ENCODE assay signal across 1 cellular context in the genomic region with DNA sequence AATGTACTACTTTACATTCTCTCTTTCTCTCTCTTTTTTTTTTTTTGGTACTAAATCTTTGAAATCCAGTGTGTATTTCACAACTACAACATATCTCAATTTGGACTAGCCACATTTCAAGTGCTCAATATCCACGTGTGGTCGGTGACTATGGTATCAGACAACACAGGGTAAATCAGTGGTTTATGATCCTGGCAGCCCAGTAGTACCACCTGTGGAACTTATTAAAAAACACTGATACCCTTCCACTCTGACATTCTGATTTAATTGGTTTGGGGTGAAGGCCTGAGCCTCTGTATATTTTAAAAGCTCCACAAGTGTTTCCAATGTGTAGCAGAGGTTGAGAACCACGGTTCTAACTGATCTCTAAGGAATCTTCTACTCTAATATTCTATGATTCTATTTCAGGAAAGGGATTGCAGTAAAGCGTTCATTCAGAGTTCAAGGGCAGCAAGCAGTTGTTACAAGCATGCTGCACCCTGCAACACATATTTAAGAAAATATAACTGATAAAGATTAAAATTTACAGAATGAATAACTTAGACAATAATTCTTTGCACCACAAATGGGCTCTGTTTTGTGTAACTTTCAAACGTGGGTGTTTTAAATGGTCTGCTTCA.
TF ChIP-seq lines count a peak whose summit lies in the region.

No MANE protein-coding gene starts in this region.

TF ChIP-seq in GM12878, 131 proteins besides CTCF, POLR2A, EP300 and RAD21:
- TF ChIP-seq PAX5 (IDR thresholded peaks at IDR 0.05; ENCODE audit: borderline replicate concordance, low read depth, low read length) = no peak
- no peak for TF ChIP-seq NFYA (IDR thresholded peaks at IDR 0.05; ENCODE audit: borderline replicate concordance, low read depth, low read length)
- TF ChIP-seq WRNIP1 (IDR thresholded peaks at IDR 0.05; ENCODE audit: borderline replicate concordance, low read depth, low read length) = no peak
- TF ChIP-seq, protein P1, sequence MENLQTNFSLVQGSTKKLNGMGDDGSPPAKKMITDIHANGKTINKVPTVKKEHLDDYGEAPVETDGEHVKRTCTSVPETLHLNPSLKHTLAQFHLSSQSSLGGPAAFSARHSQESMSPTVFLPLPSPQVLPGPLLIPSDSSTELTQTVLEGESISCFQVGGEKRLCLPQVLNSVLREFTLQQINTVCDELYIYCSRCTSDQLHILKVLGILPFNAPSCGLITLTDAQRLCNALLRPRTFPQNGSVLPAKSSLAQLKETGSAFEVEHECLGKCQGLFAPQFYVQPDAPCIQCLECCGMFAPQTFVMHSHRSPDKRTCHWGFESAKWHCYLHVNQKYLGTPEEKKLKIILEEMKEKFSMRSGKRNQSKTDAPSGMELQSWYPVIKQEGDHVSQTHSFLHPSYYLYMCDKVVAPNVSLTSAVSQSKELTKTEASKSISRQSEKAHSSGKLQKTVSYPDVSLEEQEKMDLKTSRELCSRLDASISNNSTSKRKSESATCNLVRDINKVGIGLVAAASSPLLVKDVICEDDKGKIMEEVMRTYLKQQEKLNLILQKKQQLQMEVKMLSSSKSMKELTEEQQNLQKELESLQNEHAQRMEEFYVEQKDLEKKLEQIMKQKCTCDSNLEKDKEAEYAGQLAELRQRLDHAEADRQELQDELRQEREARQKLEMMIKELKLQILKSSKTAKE (IDR thresholded peaks at IDR 0.05; ENCODE audit: low read depth, poor library complexity, severe bottlenecking) = no peak
- TF ChIP-seq CREM (IDR thresholded peaks at IDR 0.05; ENCODE audit: low read depth) = no peak
- no peak for TF ChIP-seq TBL1XR1 (IDR thresholded peaks at IDR 0.05; ENCODE audit: low read depth, low read length)
- TF ChIP-seq ZNF384 (IDR thresholded peaks at IDR 0.05; ENCODE audit: borderline replicate concordance, low read depth, low read length) = no peak
- no peak for TF ChIP-seq SMAD1 (IDR thresholded peaks at IDR 0.05; ENCODE audit: low read depth, partially characterized antibody)
- TF ChIP-seq, protein P2, sequence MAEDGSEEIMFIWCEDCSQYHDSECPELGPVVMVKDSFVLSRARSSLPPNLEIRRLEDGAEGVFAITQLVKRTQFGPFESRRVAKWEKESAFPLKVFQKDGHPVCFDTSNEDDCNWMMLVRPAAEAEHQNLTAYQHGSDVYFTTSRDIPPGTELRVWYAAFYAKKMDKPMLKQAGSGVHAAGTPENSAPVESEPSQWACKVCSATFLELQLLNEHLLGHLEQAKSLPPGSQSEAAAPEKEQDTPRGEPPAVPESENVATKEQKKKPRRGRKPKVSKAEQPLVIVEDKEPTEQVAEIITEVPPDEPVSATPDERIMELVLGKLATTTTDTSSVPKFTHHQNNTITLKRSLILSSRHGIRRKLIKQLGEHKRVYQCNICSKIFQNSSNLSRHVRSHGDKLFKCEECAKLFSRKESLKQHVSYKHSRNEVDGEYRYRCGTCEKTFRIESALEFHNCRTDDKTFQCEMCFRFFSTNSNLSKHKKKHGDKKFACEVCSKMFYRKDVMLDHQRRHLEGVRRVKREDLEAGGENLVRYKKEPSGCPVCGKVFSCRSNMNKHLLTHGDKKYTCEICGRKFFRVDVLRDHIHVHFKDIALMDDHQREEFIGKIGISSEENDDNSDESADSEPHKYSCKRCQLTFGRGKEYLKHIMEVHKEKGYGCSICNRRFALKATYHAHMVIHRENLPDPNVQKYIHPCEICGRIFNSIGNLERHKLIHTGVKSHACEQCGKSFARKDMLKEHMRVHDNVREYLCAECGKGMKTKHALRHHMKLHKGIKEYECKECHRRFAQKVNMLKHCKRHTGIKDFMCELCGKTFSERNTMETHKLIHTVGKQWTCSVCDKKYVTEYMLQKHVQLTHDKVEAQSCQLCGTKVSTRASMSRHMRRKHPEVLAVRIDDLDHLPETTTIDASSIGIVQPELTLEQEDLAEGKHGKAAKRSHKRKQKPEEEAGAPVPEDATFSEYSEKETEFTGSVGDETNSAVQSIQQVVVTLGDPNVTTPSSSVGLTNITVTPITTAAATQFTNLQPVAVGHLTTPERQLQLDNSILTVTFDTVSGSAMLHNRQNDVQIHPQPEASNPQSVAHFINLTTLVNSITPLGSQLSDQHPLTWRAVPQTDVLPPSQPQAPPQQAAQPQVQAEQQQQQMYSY (CRISPR knock-in tag; IDR thresholded peaks at IDR 0.05) = no peak
- TF ChIP-seq, protein P3, sequence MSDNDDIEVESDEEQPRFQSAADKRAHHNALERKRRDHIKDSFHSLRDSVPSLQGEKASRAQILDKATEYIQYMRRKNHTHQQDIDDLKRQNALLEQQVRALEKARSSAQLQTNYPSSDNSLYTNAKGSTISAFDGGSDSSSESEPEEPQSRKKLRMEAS (IDR thresholded peaks at IDR 0.05; ENCODE audit: low read depth, low read length) = no peak
- TF ChIP-seq SPI1 (IDR thresholded peaks at IDR 0.05; ENCODE audit: borderline replicate concordance, insufficient read depth, low read depth, low read length) = no peak
TF ChIP-seq in GM12878: peak in this region for 0.
